1 cellular context compared by ENCODE assay signal in genomic region chr13:40672310-40673060, GRCh38.
TF ChIP-seq lines count a peak whose summit lies in the region.

No MANE protein-coding gene starts in this region.

TF ChIP-seq in K562, 482 proteins besides CTCF, POLR2A, EP300 and RAD21 (continued from another document and continues in another):
- TF ChIP-seq, protein P1, sequence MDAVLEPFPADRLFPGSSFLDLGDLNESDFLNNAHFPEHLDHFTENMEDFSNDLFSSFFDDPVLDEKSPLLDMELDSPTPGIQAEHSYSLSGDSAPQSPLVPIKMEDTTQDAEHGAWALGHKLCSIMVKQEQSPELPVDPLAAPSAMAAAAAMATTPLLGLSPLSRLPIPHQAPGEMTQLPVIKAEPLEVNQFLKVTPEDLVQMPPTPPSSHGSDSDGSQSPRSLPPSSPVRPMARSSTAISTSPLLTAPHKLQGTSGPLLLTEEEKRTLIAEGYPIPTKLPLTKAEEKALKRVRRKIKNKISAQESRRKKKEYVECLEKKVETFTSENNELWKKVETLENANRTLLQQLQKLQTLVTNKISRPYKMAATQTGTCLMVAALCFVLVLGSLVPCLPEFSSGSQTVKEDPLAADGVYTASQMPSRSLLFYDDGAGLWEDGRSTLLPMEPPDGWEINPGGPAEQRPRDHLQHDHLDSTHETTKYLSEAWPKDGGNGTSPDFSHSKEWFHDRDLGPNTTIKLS (IDR thresholded peaks at IDR 0.05; ENCODE audit: borderline replicate concordance, low read depth) = no peak
- TF ChIP-seq KAT8 (IDR thresholded peaks at IDR 0.05; ENCODE audit: low read depth) = no peak
- peak; percentile 49 for TF ChIP-seq TAF9B (IDR thresholded peaks at IDR 0.05; ENCODE audit: partially characterized antibody)
- no peak for TF ChIP-seq RBM15 (IDR thresholded peaks at IDR 0.05; ENCODE audit: insufficient read depth, low read length)
- TF ChIP-seq ID3 (CRISPR knock-in tag; IDR thresholded peaks at IDR 0.05) = no peak
- no peak for TF ChIP-seq ID3 (tag; IDR thresholded peaks at IDR 0.05)
- peak; percentile 19; the same call in 1 of the 2 replicates for TF ChIP-seq KLF16 (IDR thresholded peaks at IDR 0.05)
- TF ChIP-seq ZFP30 (CRISPR knock-in tag; IDR thresholded peaks at IDR 0.05; ENCODE audit: borderline replicate concordance) = no peak
- no peak for TF ChIP-seq NCOA4 (IDR thresholded peaks at IDR 0.05; ENCODE audit: partially characterized antibody)
- TF ChIP-seq, protein P2, sequence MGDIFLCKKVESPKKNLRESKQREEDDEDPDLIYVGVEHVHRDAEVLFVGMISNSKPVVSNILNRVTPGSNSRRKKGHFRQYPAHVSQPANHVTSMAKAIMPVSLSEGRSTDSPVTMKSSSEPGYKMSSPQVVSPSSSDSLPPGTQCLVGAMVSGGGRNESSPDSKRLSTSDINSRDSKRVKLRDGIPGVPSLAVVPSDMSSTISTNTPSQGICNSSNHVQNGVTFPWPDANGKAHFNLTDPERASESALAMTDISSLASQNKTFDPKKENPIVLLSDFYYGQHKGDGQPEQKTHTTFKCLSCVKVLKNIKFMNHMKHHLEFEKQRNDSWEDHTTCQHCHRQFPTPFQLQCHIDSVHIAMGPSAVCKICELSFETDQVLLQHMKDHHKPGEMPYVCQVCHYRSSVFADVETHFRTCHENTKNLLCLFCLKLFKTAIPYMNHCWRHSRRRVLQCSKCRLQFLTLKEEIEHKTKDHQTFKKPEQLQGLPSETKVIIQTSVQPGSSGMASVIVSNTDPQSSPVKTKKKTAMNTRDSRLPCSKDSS (IDR thresholded peaks at IDR 0.05; ENCODE audit: low read depth, partially characterized antibody) = no peak
- no peak for TF ChIP-seq MED1 (CRISPR knock-in tag; IDR thresholded peaks at IDR 0.05; ENCODE audit: borderline replicate concordance)
- TF ChIP-seq ZNF644 (tag; IDR thresholded peaks at IDR 0.05; ENCODE audit: low read depth) = no peak
- no peak for TF ChIP-seq CC2D1A (IDR thresholded peaks at IDR 0.05)
- no peak for TF ChIP-seq ZNF695 (CRISPR knock-in tag; IDR thresholded peaks at IDR 0.05)
- no peak for TF ChIP-seq HNRNPLL (IDR thresholded peaks at IDR 0.05; ENCODE audit: low read depth, low read length, poor library complexity, severe bottlenecking)
- no peak for TF ChIP-seq ZNF311 (CRISPR knock-in tag; IDR thresholded peaks at IDR 0.05)
- TF ChIP-seq ZNF707 (CRISPR knock-in tag; conservative IDR thresholded peaks at IDR 0.05) = no peak
- TF ChIP-seq CHD7 (IDR thresholded peaks at IDR 0.05; ENCODE audit: low read depth, low read length) = no peak
- no peak; the same call in 1 of the 2 replicates for TF ChIP-seq ZBTB40 (IDR thresholded peaks at IDR 0.05)
- TF ChIP-seq ZBTB40 (CRISPR knock-in tag; IDR thresholded peaks at IDR 0.05) = no peak
- TF ChIP-seq BRCA1 (IDR thresholded peaks at IDR 0.05) = no peak
- TF ChIP-seq BRCA1 (CRISPR knock-in tag; IDR thresholded peaks at IDR 0.05) = no peak
- no peak for TF ChIP-seq ZBTB12 (CRISPR knock-in tag; IDR thresholded peaks at IDR 0.05)
- TF ChIP-seq ZKSCAN8 (CRISPR knock-in tag; IDR thresholded peaks at IDR 0.05) = no peak
- TF ChIP-seq NFIC (IDR thresholded peaks at IDR 0.05) = peak; percentile 93
- no peak for TF ChIP-seq PYGO2 (tag; IDR thresholded peaks at IDR 0.05)
- no peak for TF ChIP-seq HMGN3 (IDR thresholded peaks at IDR 0.05; ENCODE audit: borderline replicate concordance, extremely low read depth, insufficient read length, low read depth, low read length)
- no peak for TF ChIP-seq HIVEP1 (CRISPR knock-in tag; IDR thresholded peaks at IDR 0.05)
- no peak for TF ChIP-seq NCOA6 (IDR thresholded peaks at IDR 0.05)
- TF ChIP-seq ATF1 (CRISPR knock-in tag; IDR thresholded peaks at IDR 0.05) = no peak
- TF ChIP-seq ATF1 (tag; IDR thresholded peaks at IDR 0.05) = peak; percentile 38; the same call in 1 of the 2 replicates
- peak; percentile 78 for TF ChIP-seq TAL1 (IDR thresholded peaks at IDR 0.05)
- TF ChIP-seq ZNF347 (CRISPR knock-in tag; IDR thresholded peaks at IDR 0.05; ENCODE audit: low read depth) = no peak
- peak; percentile 55; the same call in 1 of the 2 replicates for TF ChIP-seq SMARCC2 (IDR thresholded peaks at IDR 0.05; ENCODE audit: low read depth)
- no peak for TF ChIP-seq CXXC5 (CRISPR knock-in tag; IDR thresholded peaks at IDR 0.05)
- no peak for TF ChIP-seq RBM17 (IDR thresholded peaks at IDR 0.05; ENCODE audit: borderline replicate concordance, low read depth, low read length)
- no peak for TF ChIP-seq TSC22D4 (tag; IDR thresholded peaks at IDR 0.05)
- no peak for TF ChIP-seq PPARD (CRISPR knock-in tag; IDR thresholded peaks at IDR 0.05)
